11 cellular contexts compared by ENCODE assay signal in genomic region chr9:125843646-125844045, GRCh38.
DNase-seq lines count a peak whose midpoint lies in the region; ATAC-seq and TF ChIP-seq lines count a peak whose summit lies in the region.
"Had no signal": no experiment of that assay in that cellular context is flagged by ENCODE, and none has a peak within 500 bp of the region (broad histone marks: within the 10 kb centered on the region; RNA-seq: fewer than 3 reads in every experiment).

No MANE protein-coding gene starts in this region.

- no peak overlapping the region for H3K4ac ChIP-seq in mesendoderm (ENCODE audit: low read depth, low read length)

- no peaks in the 10 kb centered on the region for H3K27me3 Mint-ChIP-seq in GM23338 (ENCODE audit: insufficient read depth, low read depth, poor library complexity)
- no peaks in the 10 kb centered on the region for H3K27me3 Mint-ChIP-seq in brain
- H3K27me3 Mint-ChIP-seq in naive thymus-derived CD4-positive, alpha-beta T cell, result peaks cover 0 to 4% (median 0%) of the 10 kb centered on the region in 5 donors
- H3K27me3 Mint-ChIP-seq in immature natural killer cell (ENCODE audit: low read depth in 3 of 3), result peaks cover 0 to 2% (median 0%) of the 10 kb centered on the region in 3 donors

- H3K18ac ChIP-seq in mesendoderm (ENCODE audit: low read length), result no peak overlapping the region

- H3K4me3 ChIP-seq in GM23338 (no peak overlapping the region), mesendoderm (ENCODE audit: low read length) (no peak overlapping the region), testis (no peak overlapping the region)
- no peak overlapping the region for H3K4me3 ChIP-seq in naive thymus-derived CD4-positive, alpha-beta T cell (ENCODE audit: low read length)

- peak; percentile 62 for ATAC-seq in GM23338
- ATAC-seq in naive thymus-derived CD4-positive, alpha-beta T cell, result no peak

- H3K4me2 ChIP-seq in GM23338 (peak overlapping the region; percentile 47), mesendoderm (ENCODE audit: low read length) (no peak overlapping the region)

- H2BK5ac ChIP-seq in mesendoderm (ENCODE audit: low read length), result no peak overlapping the region

- H3K79me2 ChIP-seq in GM23338 (replicated peaks; ENCODE audit: insufficient read depth), result peaks cover 98% of the 10 kb centered on the region
- H3K79me2 ChIP-seq in mesendoderm (ENCODE audit: control insufficient read depth, insufficient read depth, low read length), result peaks cover 12% of the 10 kb centered on the region

- no CpG with 5 or more reads among the region's 5 CpGs for WGBS in mesendoderm (ENCODE audit: extremely low coverage, insufficient coverage, low lambda C conversion rate)
- 53 to 56% methylated on average over 5 of the region's 5 CpGs for WGBS in testis, 2 donors

- no peak for TF ChIP-seq POLR2A in testis (IDR thresholded peaks at IDR 0.05)

- peak overlapping the region; percentile 22; the same call in 2 of the 3 replicates for H3K4me3 Mint-ChIP-seq in GM23338
- H3K4me3 Mint-ChIP-seq in brain, result peak overlapping the region; percentile 16 to 70 (median 48)
- H3K4me3 Mint-ChIP-seq in naive thymus-derived CD4-positive, alpha-beta T cell, result peak overlapping the region in 1 of 10 donors; percentile 1
- H3K4me3 Mint-ChIP-seq in immature natural killer cell, result no peak overlapping the region

- H2AFZ ChIP-seq in GM23338, result no peak overlapping the region

- TF ChIP-seq CTCF in GM23338 (conservative IDR thresholded peaks at IDR 0.05; ENCODE audit: low read depth in 2 of 2) (no peak), brain (conservative IDR thresholded peaks at IDR 0.05) (no peak), testis (IDR thresholded peaks at IDR 0.05) (no peak)

- H3K56ac ChIP-seq in mesendoderm (ENCODE audit: low read length), result no peak overlapping the region

- H3K27me3 ChIP-seq in GM23338 (ENCODE audit: insufficient read depth), result no peaks in the 10 kb centered on the region
- H3K27me3 ChIP-seq in mesendoderm (ENCODE audit: insufficient read depth, low read length, poor library complexity), result no peaks in the 10 kb centered on the region
- no peaks in the 10 kb centered on the region for H3K27me3 ChIP-seq in naive thymus-derived CD4-positive, alpha-beta T cell (ENCODE audit: control insufficient read depth in 2 of 2, insufficient read depth in 2 of 2, low read length in 2 of 2)
- H3K27me3 ChIP-seq in testis, result no peaks in the 10 kb centered on the region

- H4K20me1 ChIP-seq in GM23338 (replicated peaks; ENCODE audit: insufficient read depth), result no peaks in the 10 kb centered on the region

- H3K27ac Mint-ChIP-seq in GM23338 (peak overlapping the region; percentile 27), brain (peak overlapping the region in 2 of 5 experiments; percentile 7 to 78), immature natural killer cell (no peak overlapping the region)
- H3K27ac Mint-ChIP-seq in naive thymus-derived CD4-positive, alpha-beta T cell, result no peak overlapping the region

- H3K79me1 ChIP-seq in mesendoderm (ENCODE audit: low read length), result peaks cover 9% of the 10 kb centered on the region

- no peak overlapping the region for H4K8ac ChIP-seq in mesendoderm (ENCODE audit: low read depth, low read length)

- H3K4me1 ChIP-seq in GM23338 (ENCODE audit: insufficient read depth), result peaks cover 35% of the 10 kb centered on the region
- peaks cover 3% of the 10 kb centered on the region for H3K4me1 ChIP-seq in mesendoderm (ENCODE audit: control insufficient read depth, low read depth, low read length)
- no peaks in the 10 kb centered on the region for H3K4me1 ChIP-seq in naive thymus-derived CD4-positive, alpha-beta T cell (ENCODE audit: control insufficient read depth in 2 of 2, insufficient read depth in 2 of 2, low read length in 2 of 2)
- no peaks in the 10 kb centered on the region for H3K4me1 ChIP-seq in testis

- H3K36me3 ChIP-seq in GM23338 (ENCODE audit: insufficient read depth) (no peaks in the 10 kb centered on the region), mesendoderm (ENCODE audit: control insufficient read depth, insufficient read depth, low read length) (no peaks in the 10 kb centered on the region), testis (ENCODE audit: low read depth, missing control alignments) (no peaks in the 10 kb centered on the region)
- no peaks in the 10 kb centered on the region for H3K36me3 ChIP-seq in naive thymus-derived CD4-positive, alpha-beta T cell (ENCODE audit: control insufficient read depth in 2 of 3, insufficient read depth in 3 of 3, low read length in 3 of 3)

- H3K9me3 Mint-ChIP-seq in GM23338, result peaks cover 6% of the 10 kb centered on the region; the same call in 2 of the 3 replicates
- H3K9me3 Mint-ChIP-seq in brain, result peaks cover 0 to 7% (median 7%) of the 10 kb centered on the region in 5 experiments
- H3K9me3 Mint-ChIP-seq in naive thymus-derived CD4-positive, alpha-beta T cell, result no peaks in the 10 kb centered on the region
- no peaks in the 10 kb centered on the region for H3K9me3 Mint-ChIP-seq in immature natural killer cell

- POLR2A ChIA-PET in naive thymus-derived CD4-positive, alpha-beta T cell (lab: Charles Lee), result no interaction called here

- no peaks in the 10 kb centered on the region for H3F3A ChIP-seq in GM23338 (replicated peaks; ENCODE audit: low read depth)

- H3K4me1 Mint-ChIP-seq in GM23338 (peaks cover 47% of the 10 kb centered on the region), brain (peaks cover 84% of the 10 kb centered on the region), immature natural killer cell (peaks cover 0 to 9% of the 10 kb centered on the region in 2 donors)
- peaks cover 0 to 44% (median 27%) of the 10 kb centered on the region in 7 donors for H3K4me1 Mint-ChIP-seq in naive thymus-derived CD4-positive, alpha-beta T cell

- H2BK15ac ChIP-seq in mesendoderm (replicated peaks; ENCODE audit: low read depth), result no peak overlapping the region

- H4K5ac ChIP-seq in mesendoderm (ENCODE audit: low read length), result no peak overlapping the region

- H3K9me3 ChIP-seq in naive thymus-derived CD4-positive, alpha-beta T cell (ENCODE audit: control insufficient read depth in 2 of 3, low read length in 3 of 3), result no peaks in the 10 kb centered on the region
- H3K9me3 ChIP-seq in testis, result no peaks in the 10 kb centered on the region

- intact Hi-C loops in naive thymus-derived CD4-positive, alpha-beta T cell (cut with micrococcal nuclease), result no loop called here
- intact Hi-C loops in testis (cut with DNase I; ENCODE audit: low total_unique reads), result no loop called here

- no peak overlapping the region for H3K23ac ChIP-seq in mesendoderm (ENCODE audit: low read length)

- H3K9me2 ChIP-seq in GM23338 (ENCODE audit: insufficient read depth), result no peaks in the 10 kb centered on the region

- H3K36me3 Mint-ChIP-seq in GM23338 (ENCODE audit: low read depth), result peaks cover 7% of the 10 kb centered on the region; the same call in 2 of the 3 replicates
- peaks cover 22% of the 10 kb centered on the region for H3K36me3 Mint-ChIP-seq in brain
- peaks cover 0 to 17% (median 10%) of the 10 kb centered on the region in 5 donors for H3K36me3 Mint-ChIP-seq in naive thymus-derived CD4-positive, alpha-beta T cell
- peaks cover 0 to 3% (median 0%) of the 10 kb centered on the region in 3 donors for H3K36me3 Mint-ChIP-seq in immature natural killer cell

- no peak overlapping the region for H2BK120ac ChIP-seq in mesendoderm (ENCODE audit: low read depth, low read length)

- CTCF ChIA-PET in naive thymus-derived CD4-positive, alpha-beta T cell (lab: Charles Lee), result no interaction called here

- H3K27ac ChIP-seq in GM23338 (ENCODE audit: low read depth) (no peak overlapping the region), mesendoderm (ENCODE audit: low read depth, low read length) (no peak overlapping the region), testis (peak overlapping the region in 1 of 2 donors; percentile 11)
- no peak overlapping the region for H3K27ac ChIP-seq in naive thymus-derived CD4-positive, alpha-beta T cell (ENCODE audit: low read depth, low read length)

- H3K9ac ChIP-seq in mesendoderm (ENCODE audit: low read length), result no peak overlapping the region

- no peak overlapping the region for H2AK5ac ChIP-seq in mesendoderm (ENCODE audit: low read length)

- DNase-seq in GM23338 (ENCODE audit: low spot score), result peak; percentile 49
- DNase-seq in NCI-H2081 treated with DMSO at 0.1 percent for 48 hours (lab: John Stamatoyannopoulos, UW), result peak; percentile 74
- DNase-seq in mesendoderm, result peak; percentile 43
- DNase-seq in naive thymus-derived CD4-positive, alpha-beta T cell, result no peak
- DNase-seq in testis, result no peak
- DNase-seq in activated naive CD4-positive, alpha-beta T cell (lab: John Stamatoyannopoulos, UW), result no peak
- DNase-seq in immature natural killer cell, result no peak
- DNase-seq: activated T-cell treated with anti-CD3 and anti-CD28 coated beads for 4 hours, C1 segment of cervical spinal cord, MM.1S had no signal

TF ChIP-seq in GM23338, 12 proteins besides CTCF, POLR2A, EP300 and RAD21 (continues in another document):
- TF ChIP-seq STAT1 (IDR thresholded peaks at IDR 0.05; ENCODE audit: unreplicated experiment), result no peak
- TF ChIP-seq EZH2phosphoT487 (IDR thresholded peaks at IDR 0.05; ENCODE audit: unreplicated experiment), result no peak
- no peak for TF ChIP-seq CREB1 (CRISPR knock-in tag; IDR thresholded peaks at IDR 0.05; ENCODE audit: low read depth)
- TF ChIP-seq POLR2AphosphoS5 (IDR thresholded peaks at IDR 0.05; ENCODE audit: low read depth), result no peak
- no peak for TF ChIP-seq ZNF331 (CRISPR knock-in tag; IDR thresholded peaks at IDR 0.05; ENCODE audit: low read depth)

Comparison
In these comparisons a context has a peak if more than half of its experiments do, and no peak if none do; other contexts are left out.
1. DNase-seq: peak in GM23338 (single experiment), NCI-H2081 treated with DMSO at 0.1 percent for 48 hours (single experiment) and mesendoderm (single experiment); none in naive thymus-derived CD4-positive, alpha-beta T cell (0 of 9), testis (single experiment), activated naive CD4-positive, alpha-beta T cell (0 of 4) and immature natural killer cell (0 of 3).
2. H3K4me3 Mint-ChIP-seq: peak in GM23338 (single experiment) and brain (5 of 5); none in immature natural killer cell (0 of 5).